Comparison of ENCODE assay signal across 1 cellular context in the genomic region with DNA sequence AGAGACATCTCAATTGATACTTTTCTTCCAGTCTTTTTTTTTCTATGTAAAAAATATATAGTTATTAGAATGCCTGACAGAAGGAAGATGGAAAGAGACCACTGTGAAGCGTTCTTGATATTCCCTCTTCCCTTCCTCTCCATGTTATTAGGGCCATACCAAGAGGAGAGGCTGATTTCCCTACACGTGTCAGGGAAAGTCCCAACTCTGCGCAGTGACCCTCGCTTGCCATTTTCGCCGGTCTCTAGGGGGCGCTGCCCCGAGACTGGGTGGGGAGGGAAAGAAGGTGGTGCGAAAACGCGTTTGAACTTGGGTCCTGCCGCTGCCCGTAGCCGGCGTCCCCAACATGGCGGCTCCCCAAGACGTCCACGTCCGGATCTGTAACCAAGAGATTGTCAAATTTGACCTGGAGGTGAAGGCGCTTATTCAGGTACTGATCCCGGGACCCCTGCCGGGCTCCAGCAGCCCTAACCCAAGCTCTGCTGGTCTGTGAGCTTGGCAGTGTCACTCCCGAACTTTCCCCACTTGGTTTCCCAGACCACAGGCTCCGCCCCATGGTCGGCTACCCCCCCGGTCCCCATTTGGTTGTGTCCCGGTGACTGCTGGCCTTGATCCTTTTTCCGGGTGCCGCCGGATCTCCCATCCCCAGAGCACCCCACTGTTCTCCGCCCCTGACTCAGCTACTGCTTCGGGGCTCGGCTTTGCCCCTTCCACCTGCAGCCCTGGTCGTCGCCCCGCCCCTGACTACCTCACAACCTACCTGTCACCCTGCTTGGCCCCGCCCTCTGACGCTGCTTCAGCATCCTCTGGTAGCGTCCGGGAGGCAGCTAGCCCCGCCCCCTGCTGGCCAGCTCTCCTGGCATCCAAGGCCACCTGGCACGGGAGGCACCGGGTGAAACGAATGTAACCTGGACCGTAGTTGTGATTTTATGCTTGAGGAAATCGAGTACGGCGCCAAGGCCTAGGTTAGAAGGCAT.
TF ChIP-seq lines count a peak whose summit lies in the region.

A gene with protein sequence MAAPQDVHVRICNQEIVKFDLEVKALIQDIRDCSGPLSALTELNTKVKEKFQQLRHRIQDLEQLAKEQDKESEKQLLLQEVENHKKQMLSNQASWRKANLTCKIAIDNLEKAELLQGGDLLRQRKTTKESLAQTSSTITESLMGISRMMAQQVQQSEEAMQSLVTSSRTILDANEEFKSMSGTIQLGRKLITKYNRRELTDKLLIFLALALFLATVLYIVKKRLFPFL (plus strand): TSS at position 332 of the 977 bp plus-strand sequence. CDS start 15 bp downstream, at position 347.

TF ChIP-seq in HepG2, 621 proteins besides CTCF, POLR2A, EP300 and RAD21 (continued from another document and continues in another):
- TF ChIP-seq, protein P1, sequence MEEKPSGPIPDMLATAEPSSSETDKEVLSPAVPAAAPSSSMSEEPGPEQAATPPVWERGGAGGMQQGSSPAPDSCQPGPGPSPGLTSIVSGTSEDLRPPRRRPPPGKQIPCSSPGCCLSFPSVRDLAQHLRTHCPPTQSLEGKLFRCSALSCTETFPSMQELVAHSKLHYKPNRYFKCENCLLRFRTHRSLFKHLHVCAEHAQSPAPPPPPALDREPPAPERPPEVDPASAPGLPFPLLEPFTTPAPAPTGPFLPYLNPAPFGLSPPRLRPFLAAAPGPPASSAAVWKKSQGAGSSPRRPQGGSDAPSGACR (CRISPR knock-in tag; IDR thresholded peaks at IDR 0.05), result peak; percentile 59
- no peak for TF ChIP-seq PRMT3 (CRISPR knock-in tag; IDR thresholded peaks at IDR 0.05; ENCODE audit: borderline replicate concordance, low read depth)
- TF ChIP-seq ZFP36L2 (CRISPR knock-in tag; IDR thresholded peaks at IDR 0.05), result no peak
- TF ChIP-seq SNAI1 (CRISPR knock-in tag; IDR thresholded peaks at IDR 0.05; ENCODE audit: borderline replicate concordance), result peak; percentile 39; the same call in 1 of the 2 replicates
- TF ChIP-seq HES4 (CRISPR knock-in tag; IDR thresholded peaks at IDR 0.05; ENCODE audit: borderline replicate concordance), result no peak
- TF ChIP-seq MIER3 (CRISPR knock-in tag; IDR thresholded peaks at IDR 0.05; ENCODE audit: borderline replicate concordance), result peak; percentile 78; the same call in 1 of the 2 replicates
- TF ChIP-seq BRCA1 (CRISPR knock-in tag; IDR thresholded peaks at IDR 0.05), result no peak; the same call in 1 of the 2 replicates
- no peak for TF ChIP-seq MYNN (CRISPR knock-in tag; IDR thresholded peaks at IDR 0.05; ENCODE audit: low read depth)
- peak; percentile 71 for TF ChIP-seq ATF1 (CRISPR knock-in tag; IDR thresholded peaks at IDR 0.05)
- TF ChIP-seq ZNF746 (CRISPR knock-in tag; IDR thresholded peaks at IDR 0.05), result peak; percentile 23; the same call in 1 of the 2 replicates
- no peak for TF ChIP-seq ZNF562 (CRISPR knock-in tag; IDR thresholded peaks at IDR 0.05; ENCODE audit: borderline replicate concordance)
- 0 out of 2 replicates have a peak, but pooled peaks have one; percentile 29 for TF ChIP-seq GFI1 (CRISPR knock-in tag; IDR thresholded peaks at IDR 0.05; ENCODE audit: borderline replicate concordance)
- peak; percentile 78 for TF ChIP-seq ISL2 (CRISPR knock-in tag; IDR thresholded peaks at IDR 0.05)
- TF ChIP-seq, protein P2, sequence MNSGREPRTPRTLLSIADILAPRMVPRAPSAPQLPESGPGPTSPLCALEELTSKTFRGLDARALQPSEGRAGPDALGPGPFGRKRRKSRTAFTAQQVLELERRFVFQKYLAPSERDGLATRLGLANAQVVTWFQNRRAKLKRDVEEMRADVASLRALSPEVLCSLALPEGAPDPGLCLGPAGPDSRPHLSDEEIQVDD (CRISPR knock-in tag; IDR thresholded peaks at IDR 0.05; ENCODE audit: borderline replicate concordance), result no peak
- TF ChIP-seq, protein P3, sequence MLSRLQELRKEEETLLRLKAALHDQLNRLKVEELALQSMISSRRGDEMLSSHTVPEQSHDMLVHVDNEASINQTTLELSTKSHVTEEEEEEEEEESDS (CRISPR knock-in tag; IDR thresholded peaks at IDR 0.05; ENCODE audit: borderline replicate concordance), result no peak
- TF ChIP-seq, protein P4, sequence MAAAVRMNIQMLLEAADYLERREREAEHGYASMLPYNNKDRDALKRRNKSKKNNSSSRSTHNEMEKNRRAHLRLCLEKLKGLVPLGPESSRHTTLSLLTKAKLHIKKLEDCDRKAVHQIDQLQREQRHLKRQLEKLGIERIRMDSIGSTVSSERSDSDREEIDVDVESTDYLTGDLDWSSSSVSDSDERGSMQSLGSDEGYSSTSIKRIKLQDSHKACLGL (CRISPR knock-in tag; IDR thresholded peaks at IDR 0.05), result peak; percentile 69; the same call in 1 of the 2 replicates
- TF ChIP-seq KDM4B (CRISPR knock-in tag; IDR thresholded peaks at IDR 0.05), result peak; percentile 55; the same call in 1 of the 2 replicates
- TF ChIP-seq RORA (CRISPR knock-in tag; IDR thresholded peaks at IDR 0.05), result no peak
- TF ChIP-seq ZNF510 (CRISPR knock-in tag; IDR thresholded peaks at IDR 0.05; ENCODE audit: low read depth), result no peak
- peak; percentile 45; the same call in 1 of the 2 replicates for TF ChIP-seq ZNF232 (CRISPR knock-in tag; IDR thresholded peaks at IDR 0.05; ENCODE audit: borderline replicate concordance)
- no peak for TF ChIP-seq HNRNPH1 (optimal IDR thresholded peaks at IDR 0.05; ENCODE audit: low read depth, low read length)
- TF ChIP-seq ZNF17 (CRISPR knock-in tag; IDR thresholded peaks at IDR 0.05), result no peak
- TF ChIP-seq ASH2L (IDR thresholded peaks at IDR 0.05; ENCODE audit: insufficient read length, low read depth, low read length), result peak; percentile 96
- TF ChIP-seq ZNF44 (CRISPR knock-in tag; IDR thresholded peaks at IDR 0.05), result no peak
- TF ChIP-seq ATM (IDR thresholded peaks at IDR 0.05; ENCODE audit: borderline replicate concordance), result no peak
- TF ChIP-seq ARNTL (CRISPR knock-in tag; IDR thresholded peaks at IDR 0.05), result 0 out of 2 replicates have a peak, but pooled peaks have one; percentile 58
- peak; percentile 32 for TF ChIP-seq RARA (CRISPR knock-in tag; IDR thresholded peaks at IDR 0.05)
- peak; percentile 55 for TF ChIP-seq ZNF567 (CRISPR knock-in tag; IDR thresholded peaks at IDR 0.05; ENCODE audit: borderline replicate concordance)
- 0 out of 2 replicates have a peak, but pooled peaks have one; percentile 8 for TF ChIP-seq ZIK1 (CRISPR knock-in tag; IDR thresholded peaks at IDR 0.05; ENCODE audit: borderline replicate concordance, low read depth)
- peak; percentile 23; the same call in 1 of the 2 replicates for TF ChIP-seq HNF4A (CRISPR knock-in tag; IDR thresholded peaks at IDR 0.05)
- TF ChIP-seq, protein P5, sequence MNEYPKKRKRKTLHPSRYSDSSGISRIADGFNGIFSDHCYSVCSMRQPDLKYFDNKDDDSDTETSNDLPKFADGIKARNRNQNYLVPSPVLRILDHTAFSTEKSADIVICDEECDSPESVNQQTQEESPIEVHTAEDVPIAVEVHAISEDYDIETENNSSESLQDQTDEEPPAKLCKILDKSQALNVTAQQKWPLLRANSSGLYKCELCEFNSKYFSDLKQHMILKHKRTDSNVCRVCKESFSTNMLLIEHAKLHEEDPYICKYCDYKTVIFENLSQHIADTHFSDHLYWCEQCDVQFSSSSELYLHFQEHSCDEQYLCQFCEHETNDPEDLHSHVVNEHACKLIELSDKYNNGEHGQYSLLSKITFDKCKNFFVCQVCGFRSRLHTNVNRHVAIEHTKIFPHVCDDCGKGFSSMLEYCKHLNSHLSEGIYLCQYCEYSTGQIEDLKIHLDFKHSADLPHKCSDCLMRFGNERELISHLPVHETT (CRISPR knock-in tag; conservative IDR thresholded peaks at IDR 0.05), result peak; percentile 58
- TF ChIP-seq, protein P6, sequence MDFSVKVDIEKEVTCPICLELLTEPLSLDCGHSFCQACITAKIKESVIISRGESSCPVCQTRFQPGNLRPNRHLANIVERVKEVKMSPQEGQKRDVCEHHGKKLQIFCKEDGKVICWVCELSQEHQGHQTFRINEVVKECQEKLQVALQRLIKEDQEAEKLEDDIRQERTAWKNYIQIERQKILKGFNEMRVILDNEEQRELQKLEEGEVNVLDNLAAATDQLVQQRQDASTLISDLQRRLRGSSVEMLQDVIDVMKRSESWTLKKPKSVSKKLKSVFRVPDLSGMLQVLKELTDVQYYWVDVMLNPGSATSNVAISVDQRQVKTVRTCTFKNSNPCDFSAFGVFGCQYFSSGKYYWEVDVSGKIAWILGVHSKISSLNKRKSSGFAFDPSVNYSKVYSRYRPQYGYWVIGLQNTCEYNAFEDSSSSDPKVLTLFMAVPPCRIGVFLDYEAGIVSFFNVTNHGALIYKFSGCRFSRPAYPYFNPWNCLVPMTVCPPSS (IDR thresholded peaks at IDR 0.05), result no peak
- peak; percentile 95 for TF ChIP-seq GATAD1 (CRISPR knock-in tag; IDR thresholded peaks at IDR 0.05)
- TF ChIP-seq, protein P7, sequence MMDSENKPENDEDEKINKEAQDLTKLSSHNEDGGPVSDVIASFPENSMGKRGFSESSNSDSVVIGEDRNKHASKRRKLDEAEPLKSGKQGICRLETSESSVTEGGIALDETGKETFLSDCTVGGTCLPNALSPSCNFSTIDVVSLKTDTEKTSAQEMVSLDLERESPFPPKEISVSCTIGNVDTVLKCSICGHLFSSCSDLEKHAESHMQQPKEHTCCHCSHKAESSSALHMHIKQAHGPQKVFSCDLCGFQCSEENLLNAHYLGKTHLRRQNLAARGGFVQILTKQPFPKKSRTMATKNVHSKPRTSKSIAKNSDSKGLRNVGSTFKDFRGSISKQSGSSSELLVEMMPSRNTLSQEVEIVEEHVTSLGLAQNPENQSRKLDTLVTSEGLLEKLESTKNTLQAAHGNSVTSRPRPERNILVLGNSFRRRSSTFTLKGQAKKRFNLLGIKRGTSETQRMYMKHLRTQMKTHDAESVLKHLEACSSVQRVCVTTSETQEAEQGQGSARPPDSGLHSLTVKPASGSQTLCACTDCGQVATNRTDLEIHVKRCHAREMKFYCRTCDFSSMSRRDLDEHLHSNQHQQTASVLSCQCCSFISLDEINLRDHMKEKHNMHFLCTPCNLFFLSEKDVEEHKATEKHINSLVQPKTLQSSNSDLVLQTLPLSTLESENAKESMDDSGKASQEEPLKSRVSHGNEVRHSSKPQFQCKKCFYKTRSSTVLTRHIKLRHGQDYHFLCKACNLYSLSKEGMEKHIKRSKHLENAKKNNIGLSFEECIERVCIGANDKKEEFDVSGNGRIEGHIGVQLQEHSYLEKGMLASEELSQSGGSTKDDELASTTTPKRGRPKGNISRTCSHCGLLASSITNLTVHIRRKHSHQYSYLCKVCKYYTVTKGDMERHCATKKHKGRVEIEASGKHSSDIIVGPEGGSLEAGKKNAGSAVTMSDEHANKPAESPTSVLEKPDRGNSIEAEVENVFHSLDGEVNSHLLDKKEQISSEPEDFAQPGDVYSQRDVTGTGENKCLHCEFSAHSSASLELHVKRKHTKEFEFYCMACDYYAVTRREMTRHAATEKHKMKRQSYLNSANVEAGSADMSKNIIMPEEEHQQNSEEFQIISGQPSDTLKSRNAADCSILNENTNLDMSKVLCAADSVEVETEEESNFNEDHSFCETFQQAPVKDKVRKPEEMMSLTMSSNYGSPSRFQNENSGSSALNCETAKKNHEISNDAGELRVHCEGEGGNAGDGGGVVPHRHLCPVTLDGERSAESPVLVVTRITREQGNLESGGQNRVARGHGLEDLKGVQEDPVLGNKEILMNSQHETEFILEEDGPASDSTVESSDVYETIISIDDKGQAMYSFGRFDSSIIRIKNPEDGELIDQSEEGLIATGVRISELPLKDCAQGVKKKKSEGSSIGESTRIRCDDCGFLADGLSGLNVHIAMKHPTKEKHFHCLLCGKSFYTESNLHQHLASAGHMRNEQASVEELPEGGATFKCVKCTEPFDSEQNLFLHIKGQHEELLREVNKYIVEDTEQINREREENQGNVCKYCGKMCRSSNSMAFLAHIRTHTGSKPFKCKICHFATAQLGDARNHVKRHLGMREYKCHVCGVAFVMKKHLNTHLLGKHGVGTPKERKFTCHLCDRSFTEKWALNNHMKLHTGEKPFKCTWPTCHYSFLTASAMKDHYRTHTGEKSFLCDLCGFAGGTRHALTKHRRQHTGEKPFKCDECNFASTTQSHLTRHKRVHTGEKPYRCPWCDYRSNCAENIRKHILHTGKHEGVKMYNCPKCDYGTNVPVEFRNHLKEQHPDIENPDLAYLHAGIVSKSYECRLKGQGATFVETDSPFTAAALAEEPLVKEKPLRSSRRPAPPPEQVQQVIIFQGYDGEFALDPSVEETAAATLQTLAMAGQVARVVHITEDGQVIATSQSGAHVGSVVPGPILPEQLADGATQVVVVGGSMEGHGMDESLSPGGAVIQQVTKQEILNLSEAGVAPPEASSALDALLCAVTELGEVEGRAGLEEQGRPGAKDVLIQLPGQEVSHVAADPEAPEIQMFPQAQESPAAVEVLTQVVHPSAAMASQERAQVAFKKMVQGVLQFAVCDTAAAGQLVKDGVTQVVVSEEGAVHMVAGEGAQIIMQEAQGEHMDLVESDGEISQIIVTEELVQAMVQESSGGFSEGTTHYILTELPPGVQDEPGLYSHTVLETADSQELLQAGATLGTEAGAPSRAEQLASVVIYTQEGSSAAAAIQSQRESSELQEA (CRISPR knock-in tag; IDR thresholded peaks at IDR 0.05; ENCODE audit: not compliant biosample characterization), result no peak
- peak; percentile 94 for TF ChIP-seq POGZ (CRISPR knock-in tag; IDR thresholded peaks at IDR 0.05)
- TF ChIP-seq SMC3 (IDR thresholded peaks at IDR 0.05; ENCODE audit: low read length), result peak; percentile 51
- TF ChIP-seq SNAPC2 (CRISPR knock-in tag; IDR thresholded peaks at IDR 0.05), result no peak; the same call in 1 of the 2 replicates
- TF ChIP-seq CBX2 (IDR thresholded peaks at IDR 0.05; ENCODE audit: low read depth, low read length), result no peak
- 0 out of 2 replicates have a peak, but pooled peaks have one; percentile 36 for TF ChIP-seq CBX2 (CRISPR knock-in tag; IDR thresholded peaks at IDR 0.05; ENCODE audit: low read depth)
